In genomic region chr1:234893359-234893724, GRCh38 we compare ENCODE assay signal across 15 cellular contexts.
DNase-seq lines count a peak whose midpoint lies in the region; ATAC-seq and TF ChIP-seq lines count a peak whose summit lies in the region.
"Had no signal": no experiment of that assay in that cellular context is flagged by ENCODE, and none has a peak within 500 bp of the region (broad histone marks: within the 10 kb centered on the region; RNA-seq: fewer than 3 reads in every experiment).

No MANE protein-coding gene starts in this region.

- DNase-seq in DND-41, result no peak
- DNase-seq in PC-3, result no peak
- peak; percentile 25 for DNase-seq in dermis blood vessel endothelial cell
- DNase-seq in psoas muscle, result no peak
- DNase-seq in SIG-M5 treated with dmso at 0.1 percent for 504 hours (lab: John Stamatoyannopoulos, UW; ENCODE audit: unreplicated experiment), result no peak
- no peak for DNase-seq in GF-D8 (lab: John Stamatoyannopoulos, UW)
- DNase-seq in erythroblast (lab: John Stamatoyannopoulos, UW), result no peak
- DNase-seq: NCI-H1105, NCI-H2081, pancreas had no signal

- H3K4me2 ChIP-seq in DND-41 (ENCODE audit: insufficient read depth, low read length) (no peak overlapping the region), PC-3 (ENCODE audit: low read length) (peak overlapping the region; percentile 30; the same call in 1 of the 2 replicates)
- H3K4me2 ChIP-seq: GM23338 had no signal

- ATAC-seq in DND-41 (ENCODE audit: insufficient read depth, low read depth), result no peak
- no peak for ATAC-seq in PC-3
- peak; percentile 8 to 48 (median 39) for ATAC-seq in psoas muscle
- ATAC-seq in GM21717 (IDR thresholded peaks at IDR 0.05; ENCODE audit: unreplicated experiment), result no peak
- ATAC-seq: GM23338, left lobe of liver, sciatic nerve had no signal

- H3K79me2 ChIP-seq in DND-41 (ENCODE audit: insufficient read depth, low read length) (no peaks in the 10 kb centered on the region), PC-3 (ENCODE audit: low read length) (no peaks in the 10 kb centered on the region)

- TF ChIP-seq CTCF in DND-41 (IDR thresholded peaks at IDR 0.05; ENCODE audit: borderline replicate concordance, extremely low read depth, low read length, poor library complexity, severe bottlenecking), result no peak
- TF ChIP-seq CTCF in PC-3 (conservative IDR thresholded peaks at IDR 0.05; ENCODE audit: low read depth, low read length), result no peak
- no peak for TF ChIP-seq CTCF in psoas muscle (IDR thresholded peaks at IDR 0.05)

- H3K36me3 ChIP-seq in DND-41 (ENCODE audit: insufficient read depth, low read length) (no peaks in the 10 kb centered on the region), PC-3 (ENCODE audit: low read depth, low read length) (no peaks in the 10 kb centered on the region), psoas muscle (ENCODE audit: insufficient read depth in 1 of 2, low read depth in 1 of 2) (no peaks in the 10 kb centered on the region)
- H3K36me3 ChIP-seq: pancreas had no signal

- H2AFZ ChIP-seq in DND-41 (ENCODE audit: low read depth, low read length), result no peak overlapping the region
- no peak overlapping the region for H2AFZ ChIP-seq in PC-3 (ENCODE audit: low read length)
- H2AFZ ChIP-seq: GM23338 had no signal

- H3K9me3 ChIP-seq in DND-41 (ENCODE audit: insufficient read depth, low read length, severe bottlenecking) (no peaks in the 10 kb centered on the region), PC-3 (ENCODE audit: low read length) (no peaks in the 10 kb centered on the region), psoas muscle (no peaks in the 10 kb centered on the region)
- H3K9me3 ChIP-seq: pancreas had no signal

- CTCF ChIA-PET in PC-3 (lab: Charles Lee), result no interaction called here

- H4K20me1 ChIP-seq in DND-41 (ENCODE audit: insufficient read depth, low read length) (no peaks in the 10 kb centered on the region), PC-3 (ENCODE audit: low read length) (no peaks in the 10 kb centered on the region)

- H3K4me1 ChIP-seq in DND-41 (ENCODE audit: insufficient read depth, low read length) (peaks cover 22% of the 10 kb centered on the region), PC-3 (ENCODE audit: insufficient read depth, low read length) (peaks cover 43% of the 10 kb centered on the region), psoas muscle (peaks cover 16% of the 10 kb centered on the region)

- H3F3A ChIP-seq in PC-3 (ENCODE audit: low read length, unreplicated experiment), result no peaks in the 10 kb centered on the region

- intact Hi-C loops in PC-3 (cut with micrococcal nuclease), result no loop called here
- intact Hi-C loops in psoas muscle (cut with DNase I), result no loop called here

- H3K27me3 ChIP-seq in DND-41 (ENCODE audit: insufficient read depth, low read length, poor library complexity) (no peaks in the 10 kb centered on the region), PC-3 (ENCODE audit: low read length) (no peaks in the 10 kb centered on the region), psoas muscle (ENCODE audit: insufficient read depth in 3 of 3, low read length in 2 of 3) (no peaks in the 10 kb centered on the region)
- H3K27me3 ChIP-seq: pancreas had no signal

- POLR2A ChIA-PET in PC-3 (lab: Charles Lee; ENCODE audit: unreplicated experiment), result no interaction called here

- H3K27ac ChIP-seq in DND-41 (ENCODE audit: low read length) (0 out of 2 replicates have a peak overlapping the region, but pooled peaks have one; percentile 18), PC-3 (ENCODE audit: low read length) (peak overlapping the region; percentile 79), psoas muscle (peak overlapping the region; percentile 62)
- H3K27ac ChIP-seq: coronary artery had no signal

- H3K9ac ChIP-seq in DND-41 (ENCODE audit: low read depth, low read length) (no peak overlapping the region), PC-3 (ENCODE audit: low read length) (peak overlapping the region; percentile 66)

- 28 to 40% (median 32%) methylated on average over 6 of the region's 6 CpGs for WGBS in psoas muscle, 3 donors

- no peaks in the 10 kb centered on the region for H3K9me2 ChIP-seq in PC-3 (replicated peaks; ENCODE audit: low read length)

- no peak overlapping the region for H3K4me3 ChIP-seq in DND-41 (ENCODE audit: low read depth in 1 of 2, low read length in 2 of 2)
- no peak overlapping the region for H3K4me3 ChIP-seq in PC-3 (ENCODE audit: low read length)
- no peak overlapping the region for H3K4me3 ChIP-seq in psoas muscle
- H3K4me3 ChIP-seq: coronary artery, GM23338, pancreas had no signal

- no peak for TF ChIP-seq POLR2A in erythroblast (IDR thresholded peaks at IDR 0.05; ENCODE audit: low read length)

- no TSS peak for BruUV-seq in PC-3 (replicated peaks; lab: Mats Ljungman, UMichigan)

Comparison
In these comparisons a context has a peak if more than half of its experiments do, and no peak if none do; other contexts are left out.
1. ATAC-seq: peak in psoas muscle (4 of 4); none in DND-41 (single experiment), PC-3 (single experiment) and GM21717 (single experiment).
2. H3K27ac ChIP-seq: peak in every context shown above with its lines; median percentile 79 in PC-3; 62 in psoas muscle; 18 in DND-41.